ENCODE assay signal across 8 cellular contexts in genomic region chr5:43661102-43661501, GRCh38. TPM values are rescaled to one million over a fixed set of nuclear protein-coding genes. Genes with fewer than 3 reads are reported as not detected.
DNase-seq lines count a peak whose midpoint lies in the region; TF ChIP-seq lines count a peak whose summit lies in the region.

No MANE protein-coding gene starts in this region.

- no peak overlapping the region for H2AFZ ChIP-seq in MM.1S (ENCODE audit: low read length)

- no peaks in the 10 kb centered on the region for H3K9me2 ChIP-seq in MM.1S (replicated peaks; ENCODE audit: insufficient read depth, low read length)

- no peaks in the 10 kb centered on the region for H4K20me1 ChIP-seq in MM.1S (ENCODE audit: insufficient read depth, low read length)

- H3K79me2 ChIP-seq in MM.1S (ENCODE audit: low read length), result peaks cover 19% of the 10 kb centered on the region; the same call in 1 of the 2 replicates

- no peaks in the 10 kb centered on the region for H3K9me3 ChIP-seq in MM.1S (replicated peaks; ENCODE audit: insufficient read depth, low read length)

- no peak overlapping the region for H3K9ac ChIP-seq in MM.1S (ENCODE audit: low read length)

- H3K27ac ChIP-seq in MM.1S (ENCODE audit: low read length), result no peak overlapping the region

- peaks cover 21% of the 10 kb centered on the region; the same call in 1 of the 2 replicates for H3K36me3 ChIP-seq in MM.1S (replicated peaks; ENCODE audit: insufficient read depth, low read length)

- peak; percentile 47 for TF ChIP-seq CTCF in MM.1S (IDR thresholded peaks at IDR 0.05; ENCODE audit: low read length)

- H3K4me2 ChIP-seq in MM.1S (ENCODE audit: low read depth, low read length), result no peak overlapping the region

- H3K4me1 ChIP-seq in MM.1S (ENCODE audit: low read length), result no peaks in the 10 kb centered on the region

- H3F3A ChIP-seq in MM.1S (ENCODE audit: insufficient read depth, low read length), result no peaks in the 10 kb centered on the region; the same call in 1 of the 2 replicates

- no peak overlapping the region for H3K4me3 ChIP-seq in MM.1S (ENCODE audit: low read length)

- no peaks in the 10 kb centered on the region for H3K27me3 ChIP-seq in MM.1S (replicated peaks; ENCODE audit: insufficient read depth, low read length)

- DNase-seq in NCI-H2029 treated with DMSO at 0.1 percent for 48 hours (lab: John Stamatoyannopoulos, UW), result peak; percentile 3
- no peak for DNase-seq in NCI-H2029 (lab: John Stamatoyannopoulos, UW)
- DNase-seq in MM.1S, result peak; percentile 32
- DNase-seq in astrocyte of the hippocampus (ENCODE audit: low read depth, low spot score), result peak; percentile 61
- peak; percentile 18 for DNase-seq in mucosa of gallbladder (ENCODE audit: low spot score)
- DNase-seq in T1000 (lab: John Stamatoyannopoulos, UW), result no peak
- DNase-seq in iPS-NIHi7 (ENCODE audit: extremely low spot score), result no peak
- no peak for DNase-seq in NCI-H1105 (lab: John Stamatoyannopoulos, UW)

RNA-seq across cellular contexts. Expression of gene NNT, which starts 58.1 kb away (rescaled TPM):
- total RNA-seq in mucosa of gallbladder, result 107 TPM

Comparison
In these comparisons a context has a peak if more than half of its experiments do, and no peak if none do; other contexts are left out.
1. DNase-seq: peak in NCI-H2029 treated with DMSO at 0.1 percent for 48 hours (single experiment), MM.1S (single experiment), astrocyte of the hippocampus (single experiment) and mucosa of gallbladder (single experiment); none in NCI-H2029 (single experiment), T1000 (single experiment), iPS-NIHi7 (single experiment) and NCI-H1105 (single experiment).